Comparison of ENCODE assay signal across 1 cellular context in genomic region chr10:69100136-69100872, GRCh38.
TF ChIP-seq lines count a peak whose summit lies in the region.

No MANE protein-coding gene starts in this region.

TF ChIP-seq in GM23338, 12 proteins besides CTCF, POLR2A, EP300 and RAD21 (continued from another document):
- TF ChIP-seq ZNF462 (CRISPR knock-in tag; IDR thresholded peaks at IDR 0.05) = no peak
